19 cellular contexts compared by ENCODE assay signal in the genomic region with DNA sequence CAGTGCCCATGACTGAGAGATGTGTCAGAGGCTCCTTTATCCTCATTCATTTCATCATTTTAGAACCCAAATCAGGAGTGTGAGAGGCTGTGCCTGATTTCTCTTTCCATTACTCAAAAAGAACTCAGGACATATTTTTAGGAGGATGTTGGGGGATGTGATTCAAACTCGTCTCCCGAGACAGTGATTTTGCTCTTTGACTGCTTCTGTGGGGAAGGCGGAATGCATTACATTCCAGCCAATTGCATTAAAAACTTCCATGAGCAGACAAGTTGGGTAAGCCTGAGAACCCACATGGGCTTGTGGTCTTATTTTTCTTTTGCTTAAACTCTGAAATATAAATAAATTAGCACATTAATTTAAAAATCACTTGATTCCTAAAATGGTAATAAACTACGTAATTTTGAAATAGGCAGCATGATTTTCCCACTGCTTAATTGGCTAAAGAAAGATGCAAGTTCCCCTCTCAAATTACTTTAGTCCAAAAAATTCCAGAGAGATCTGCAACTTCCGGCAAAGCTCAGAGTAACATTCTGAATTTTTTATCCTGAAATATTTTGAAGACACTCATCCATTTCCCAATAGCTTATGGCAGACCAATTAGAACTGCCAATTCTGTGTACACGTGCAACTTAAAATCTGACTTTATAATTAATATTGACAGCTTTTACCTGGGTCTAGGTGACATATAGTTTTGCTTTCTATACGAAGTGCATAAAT.
DNase-seq lines count a peak whose midpoint lies in the region; ATAC-seq and TF ChIP-seq lines count a peak whose summit lies in the region.
"Had no signal": no experiment of that assay in that cellular context is flagged by ENCODE, and none has a peak within 500 bp of the region (broad histone marks: within the 10 kb centered on the region; RNA-seq: fewer than 3 reads in every experiment).

No MANE protein-coding gene starts in this region.

- CTCF ChIA-PET in CD8-positive, alpha-beta T cell (lab: Charles Lee), result no interaction called here
- CTCF ChIA-PET in mammary epithelial cell (lab: Charles Lee; ENCODE audit: low non-redundant PET), result no interaction called here

- peaks cover 5% of the 10 kb centered on the region; the same call in 1 of the 2 replicates for H3K9me2 ChIP-seq in GM23338 (ENCODE audit: insufficient read depth)

- H3K4me1 ChIP-seq in GM23338 (ENCODE audit: insufficient read depth) (peaks cover 5% of the 10 kb centered on the region; the same call in 1 of the 2 replicates), osteoblast (ENCODE audit: insufficient read depth, low read length) (peaks cover 15% of the 10 kb centered on the region), mammary epithelial cell (ENCODE audit: insufficient read depth, low read length) (no peaks in the 10 kb centered on the region)
- H3K4me1 ChIP-seq in CD8-positive, alpha-beta T cell (ENCODE audit: insufficient read depth, low read length), result no peaks in the 10 kb centered on the region

- H3F3A ChIP-seq in GM23338 (replicated peaks; ENCODE audit: low read depth), result no peaks in the 10 kb centered on the region

- POLR2A ChIA-PET in CD8-positive, alpha-beta T cell (lab: Charles Lee), result no interaction called here

- ATAC-seq in GM23338, result no peak
- ATAC-seq in activated naive CD4-positive, alpha-beta T cell treated with anti-CD3 and anti-CD28 coated beads, Interleukin-2, amount 50 U/mL, for 72 hours, result no peak
- no peak for ATAC-seq in CD8-positive, alpha-beta T cell
- ATAC-seq: PC-3 had no signal

- no peak overlapping the region for H3K27ac ChIP-seq in GM23338 (ENCODE audit: low read depth)
- H3K27ac ChIP-seq in osteoblast (ENCODE audit: low read depth, low read length), result peak overlapping the region; percentile 81
- no peak overlapping the region for H3K27ac ChIP-seq in CD8-positive, alpha-beta T cell (ENCODE audit: low read depth, low read length)
- H3K27ac ChIP-seq in mammary epithelial cell (ENCODE audit: insufficient read depth, low read depth, low read length), result no peak overlapping the region

- H3K36me3 Mint-ChIP-seq in GM23338 (ENCODE audit: low read depth), result no peaks in the 10 kb centered on the region
- H3K36me3 Mint-ChIP-seq in activated naive CD4-positive, alpha-beta T cell treated with anti-CD3 and anti-CD28 coated beads, Interleukin-2, amount 50 U/mL, for 72 hours, result no peaks in the 10 kb centered on the region
- no peaks in the 10 kb centered on the region for H3K36me3 Mint-ChIP-seq in CD8-positive, alpha-beta T cell

- peaks cover 7% of the 10 kb centered on the region for H3K4me1 Mint-ChIP-seq in GM23338
- no peaks in the 10 kb centered on the region for H3K4me1 Mint-ChIP-seq in CD8-positive, alpha-beta T cell (ENCODE audit: low read depth)
- H3K4me1 Mint-ChIP-seq: B cell had no signal

- DNase-seq in AG08395 (ENCODE audit: low spot score) (peak; percentile 82), GM23338 (ENCODE audit: low spot score) (no peak), fibroblast of gingiva (ENCODE audit: low read depth) (peak; percentile 84), osteoblast (ENCODE audit: insufficient read length, low spot score, missing footprints) (peak; percentile 91), EL (no peak), mammary epithelial cell (no peak)
- DNase-seq in activated naive CD4-positive, alpha-beta T cell treated with anti-CD3 and anti-CD28 coated beads, Interleukin-2, amount 50 U/mL, for 72 hours (ENCODE audit: low spot score in 2 of 2), result no peak
- DNase-seq in CD8-positive, alpha-beta T cell, result no peak
- DNase-seq: 8988T, DMS153, GOT3, Karpas-422, MM.1S, NCI-H1105 treated with DMSO at 0.1 percent for 48 hours, NCI-H187 treated with DMSO at 0.1 percent for 48 hours, NCI-H446, NCI-H748 treated with DMSO at 0.1 percent for 48 hours, PC-3 had no signal

- H3K4me3 ChIP-seq in GM23338, result no peak overlapping the region
- H3K4me3 ChIP-seq in osteoblast (ENCODE audit: insufficient read depth, low read length), result peak overlapping the region; percentile 11
- H3K4me3 ChIP-seq in CD8-positive, alpha-beta T cell (ENCODE audit: low read depth, low read length), result no peak overlapping the region
- H3K4me3 ChIP-seq in mammary epithelial cell (replicated peaks in 1 of 3; ENCODE audit: insufficient read depth in 1 of 3, low read depth in 2 of 3, low read length in 3 of 3), result no peak overlapping the region

- BruUV-seq in mammary epithelial cell (replicated peaks; lab: Mats Ljungman, UMichigan), result no TSS peak

- WGBS in mammary epithelial cell (ENCODE audit: low coverage, missing lambda C conversion rate), result 81% methylated on average over 6 of the region's 7 CpGs

- dilution Hi-C loops in mammary epithelial cell (cut with HindIII; ENCODE audit: low sequenced_read_pairs), result no loop called here

- H3K36me3 ChIP-seq in GM23338 (ENCODE audit: insufficient read depth) (no peaks in the 10 kb centered on the region), osteoblast (ENCODE audit: insufficient read depth, low read length) (no peaks in the 10 kb centered on the region), mammary epithelial cell (ENCODE audit: insufficient read depth, low read length) (no peaks in the 10 kb centered on the region)
- no peaks in the 10 kb centered on the region for H3K36me3 ChIP-seq in CD8-positive, alpha-beta T cell (ENCODE audit: insufficient read depth, low read length)

- in situ Hi-C loops in mammary epithelial cell (cut with MboI; ENCODE audit: low sequenced_read_pairs in 2 of 2), result no loop called here

- no peak overlapping the region for H3K9ac ChIP-seq in mammary epithelial cell (ENCODE audit: insufficient read depth, low read length)

- H3K27me3 Mint-ChIP-seq in GM23338 (ENCODE audit: insufficient read depth, low read depth, poor library complexity), result no peaks in the 10 kb centered on the region
- peaks cover 2% of the 10 kb centered on the region for H3K27me3 Mint-ChIP-seq in CD8-positive, alpha-beta T cell (ENCODE audit: low read depth)

- no peak overlapping the region for H3K4me2 ChIP-seq in GM23338
- peak overlapping the region; percentile 69 for H3K4me2 ChIP-seq in osteoblast (ENCODE audit: insufficient read depth, low read length)
- no peak overlapping the region for H3K4me2 ChIP-seq in mammary epithelial cell (ENCODE audit: insufficient read depth, low read depth, low read length)

- intact Hi-C loops in CD8-positive, alpha-beta T cell (cut with DNase I, micrococcal nuclease), result no loop called here
- intact Hi-C loops in mammary epithelial cell (cut with micrococcal nuclease), result no loop called here

- H3K27ac Mint-ChIP-seq in GM23338, result no peak overlapping the region
- no peak overlapping the region for H3K27ac Mint-ChIP-seq in activated naive CD4-positive, alpha-beta T cell treated with anti-CD3 and anti-CD28 coated beads, Interleukin-2, amount 50 U/mL, for 72 hours
- H3K27ac Mint-ChIP-seq in CD8-positive, alpha-beta T cell, result no peak overlapping the region
- H3K27ac Mint-ChIP-seq: B cell had no signal

- H3K27me3 ChIP-seq in GM23338 (ENCODE audit: insufficient read depth) (no peaks in the 10 kb centered on the region), osteoblast (ENCODE audit: insufficient read depth, low read length) (no peaks in the 10 kb centered on the region), mammary epithelial cell (ENCODE audit: insufficient read depth, low read length) (no peaks in the 10 kb centered on the region)
- H3K27me3 ChIP-seq in CD8-positive, alpha-beta T cell (ENCODE audit: insufficient read depth, low read length), result no peaks in the 10 kb centered on the region

- peak overlapping the region; percentile 72; the same call in 1 of the 2 replicates for H2AFZ ChIP-seq in GM23338
- H2AFZ ChIP-seq in osteoblast (ENCODE audit: low read length), result peak overlapping the region; percentile 53
- H2AFZ ChIP-seq in mammary epithelial cell (ENCODE audit: low read depth, low read length), result no peak overlapping the region

- H4K20me1 ChIP-seq in GM23338 (replicated peaks; ENCODE audit: insufficient read depth), result no peaks in the 10 kb centered on the region
- H4K20me1 ChIP-seq in osteoblast (ENCODE audit: insufficient read depth, low read length), result no peaks in the 10 kb centered on the region
- H4K20me1 ChIP-seq in mammary epithelial cell (ENCODE audit: insufficient read depth, low read length), result no peaks in the 10 kb centered on the region

- no peak for TF ChIP-seq CTCF in GM23338 (conservative IDR thresholded peaks at IDR 0.05; ENCODE audit: low read depth in 2 of 2)
- no peak for TF ChIP-seq CTCF in osteoblast (IDR thresholded peaks at IDR 0.05; ENCODE audit: extremely low read depth, low read depth, low read length)
- no peak for TF ChIP-seq CTCF in CD8-positive, alpha-beta T cell (IDR thresholded peaks at IDR 0.05)
- TF ChIP-seq CTCF in mammary epithelial cell (conservative IDR thresholded peaks at IDR 0.05 in 1 of 2, IDR thresholded peaks at IDR 0.05 in 1 of 2; ENCODE audit: extremely low read depth in 1 of 2, insufficient read depth in 1 of 2, low read depth in 1 of 2, low read length in 2 of 2), result no peak

- no peaks in the 10 kb centered on the region for H3K9me3 Mint-ChIP-seq in GM23338
- no peaks in the 10 kb centered on the region for H3K9me3 Mint-ChIP-seq in activated naive CD4-positive, alpha-beta T cell treated with anti-CD3 and anti-CD28 coated beads, Interleukin-2, amount 50 U/mL, for 72 hours
- H3K9me3 Mint-ChIP-seq in CD8-positive, alpha-beta T cell, result no peaks in the 10 kb centered on the region

- no peaks in the 10 kb centered on the region for H3K79me2 ChIP-seq in GM23338 (replicated peaks; ENCODE audit: insufficient read depth)
- H3K79me2 ChIP-seq in osteoblast (ENCODE audit: insufficient read depth, low read length), result no peaks in the 10 kb centered on the region
- no peaks in the 10 kb centered on the region for H3K79me2 ChIP-seq in mammary epithelial cell (ENCODE audit: insufficient read depth, low read length)

- H3K9me3 ChIP-seq in osteoblast (ENCODE audit: low read depth, low read length), result no peaks in the 10 kb centered on the region
- H3K9me3 ChIP-seq in CD8-positive, alpha-beta T cell (ENCODE audit: low read length), result no peaks in the 10 kb centered on the region
- no peaks in the 10 kb centered on the region for H3K9me3 ChIP-seq in mammary epithelial cell (replicated peaks; ENCODE audit: insufficient read depth, low read length)

- H3K4me3 Mint-ChIP-seq in GM23338, result no peak overlapping the region
- H3K4me3 Mint-ChIP-seq in CD8-positive, alpha-beta T cell, result no peak overlapping the region
- H3K4me3 Mint-ChIP-seq: B cell had no signal

Comparison
In these comparisons a context has a peak if more than half of its experiments do, and no peak if none do; other contexts are left out.
1. DNase-seq: peak in AG08395 (single experiment), fibroblast of gingiva (single experiment) and osteoblast (single experiment); none in GM23338 (single experiment), EL (single experiment), activated naive CD4-positive, alpha-beta T cell treated with anti-CD3 and anti-CD28 coated beads, Interleukin-2, amount 50 U/mL, for 72 hours (0 of 2), CD8-positive, alpha-beta T cell (0 of 7) and mammary epithelial cell (single experiment).